8 cellular contexts compared by ENCODE assay signal in the genomic region with DNA sequence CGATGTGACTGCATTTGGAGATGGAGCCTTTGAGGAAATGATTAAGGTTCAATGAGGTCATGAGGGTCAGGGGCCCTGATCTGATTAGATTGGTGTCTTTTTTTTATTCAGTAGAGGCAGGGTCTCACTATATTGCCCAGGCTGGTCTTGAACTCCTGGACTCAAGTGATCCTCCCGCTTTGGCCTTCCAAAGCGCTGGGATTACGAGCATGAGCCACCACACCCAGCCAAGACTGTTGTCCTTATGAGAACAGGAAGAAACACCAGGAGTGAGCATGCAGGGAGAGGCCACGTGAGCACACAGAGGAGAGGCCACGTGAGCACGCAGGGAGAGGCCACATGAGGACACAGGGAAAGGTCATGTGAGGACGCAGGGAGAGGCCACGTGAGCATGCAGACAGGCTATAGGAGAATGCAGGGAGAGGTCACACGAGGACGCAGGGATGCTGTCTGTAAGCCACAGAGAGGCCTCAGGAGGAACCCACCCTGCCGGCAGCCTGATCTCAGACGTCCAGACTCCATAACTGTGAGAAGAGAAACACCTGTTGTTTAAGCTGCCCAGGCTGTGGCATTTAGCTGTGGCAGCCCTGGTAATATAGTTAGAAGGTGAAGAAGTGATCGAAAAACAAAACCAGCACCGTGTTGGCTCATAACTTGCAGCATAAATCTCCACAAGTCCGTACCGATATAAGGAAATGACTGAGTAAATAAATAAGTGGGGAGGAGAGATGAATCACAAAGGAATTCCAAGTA. TPM values are rescaled to one million over a fixed set of nuclear protein-coding genes. Genes with fewer than 3 reads are reported as not detected.
DNase-seq lines count a peak whose midpoint lies in the region; ATAC-seq, FAIRE-seq and TF ChIP-seq lines count a peak whose summit lies in the region.

No MANE protein-coding gene starts in this region.

- H3K9me1 ChIP-seq in K562 (ENCODE audit: control insufficient read depth, insufficient read depth, low read length) = no peaks in the 10 kb centered on the region

- CTCF ChIA-PET in K562 (lab: Yijun Ruan, JAX; ENCODE audit: low intra/inter-chr PET ratio) = interaction anchor here (0.5 kb wide), 1 partner anchor 251 kb away, joined by 3 read pairs; a partner anchor contains a TSS

- H3K4me3 ChIP-seq in K562 = no peak overlapping the region

- no peak overlapping the region for H3K4me3 Mint-ChIP-seq in CD14-positive monocyte

- no peaks in the 10 kb centered on the region for H3K36me3 Mint-ChIP-seq in CD14-positive monocyte

- TF ChIP-seq RAD21 in K562 (CRISPR knock-in tag; conservative IDR thresholded peaks at IDR 0.05 in 1 of 2, IDR thresholded peaks at IDR 0.05 in 1 of 2) = peak in 1 of 2 experiments; percentile 22; a peak in 1 of 4 replicates

- H3K4me1 ChIP-seq in K562 (replicated peaks in 1 of 2; ENCODE audit: control insufficient read depth in 2 of 2, insufficient read depth in 2 of 2, low read length in 2 of 2) = peaks cover 49 to 73% of the 10 kb centered on the region in 2 experiments

- no peaks in the 10 kb centered on the region for H3K36me3 ChIP-seq in K562 (ENCODE audit: control insufficient read depth, insufficient read depth, low read length)

- no peak for TF ChIP-seq CTCF in CD14-positive monocyte (IDR thresholded peaks at IDR 0.05)
- no peak for TF ChIP-seq CTCF in K562 (IDR thresholded peaks at IDR 0.05 in 2 of 3, conservative IDR thresholded peaks at IDR 0.05 in 1 of 3; ENCODE audit: insufficient read depth in 2 of 3, low read depth in 1 of 3, low read length in 3 of 3)

- no peaks in the 10 kb centered on the region for H3K9me3 ChIP-seq in K562 (replicated peaks; ENCODE audit: control insufficient read depth, insufficient read depth, low read depth, low read length)

- H3K9me3 Mint-ChIP-seq in CD14-positive monocyte = peaks cover 0 to 9% (median 0%) of the 10 kb centered on the region in 7 donors

- H3K9ac ChIP-seq in K562 (ENCODE audit: insufficient read depth in 1 of 2, low read depth in 2 of 2, low read length in 2 of 2) = peak overlapping the region; percentile 27 to 84; a peak in 3 of 4 replicates

- TF ChIP-seq POLR2A in K562 (conservative IDR thresholded peaks at IDR 0.05) = peak; percentile 74

- DNase-seq in CD14-positive monocyte (ENCODE audit: low spot score) (peak; percentile 83), MV-4-11 (lab: John Stamatoyannopoulos, UW) (peak; percentile 71), K562 (ENCODE audit: extremely low read depth in 1 of 4, low spot score in 3 of 4) (peak; percentile 66 to 91 (median 73)), mucosa of gallbladder (ENCODE audit: low spot score) (peak; percentile 90)
- no peak for DNase-seq in activated CD8-positive, alpha-beta memory T cell treated with anti-CD3 and anti-CD28 coated beads for 24 hours
- no peak for DNase-seq in stimulated activated naive CD8-positive, alpha-beta T cell treated with anti-CD3 and anti-CD28 coated beads, Interleukin-15, Interleukin-2, amounts not matched to agents 100 U/mL and 50 U/mL, for 24 hours

- H3K79me2 ChIP-seq in K562 (ENCODE audit: control insufficient read depth, insufficient read depth, low read length) = peaks cover 14% of the 10 kb centered on the region

- BruUV-seq in K562 (replicated peaks; lab: Mats Ljungman, UMichigan) = no TSS peak

- H3K27ac Mint-ChIP-seq in CD14-positive monocyte = peak overlapping the region; percentile 33 to 92 (median 74)

- H2AFZ ChIP-seq in K562 (ENCODE audit: low read depth, low read length) = peak overlapping the region; percentile 67

- H3K4me2 ChIP-seq in K562 (ENCODE audit: insufficient read depth, low read length) = peak overlapping the region; percentile 64; the same call in 1 of the 2 replicates

- peak; percentile 88 for TF ChIP-seq EP300 in K562 (IDR thresholded peaks at IDR 0.05; ENCODE audit: low read length)

- H3K27me3 ChIP-seq in K562 (ENCODE audit: control insufficient read depth in 2 of 2, insufficient read depth in 2 of 2, low read length in 2 of 2) = no peaks in the 10 kb centered on the region

- H4K20me1 ChIP-seq in K562 (replicated peaks; ENCODE audit: control insufficient read depth, insufficient read depth, low read length) = no peaks in the 10 kb centered on the region

- in situ Hi-C loops in K562 (cut with MboI) = no loop called here

- ATAC-seq in K562 (peak; percentile 57), HG02642 (IDR thresholded peaks at IDR 0.05; ENCODE audit: poor library complexity, unreplicated experiment) (no peak), GM21529 (IDR thresholded peaks at IDR 0.05; ENCODE audit: unreplicated experiment) (no peak)
- no peak for ATAC-seq in stimulated activated naive CD8-positive, alpha-beta T cell treated with anti-CD3 and anti-CD28 coated beads, Interleukin-15, Interleukin-2, amounts not matched to agents 100 U/mL and 50 U/mL, for 24 hours

- intact Hi-C loops in CD14-positive monocyte (cut with micrococcal nuclease) = no loop called here
- intact Hi-C loops in K562 (cut with micrococcal nuclease) = no loop called here

- H3K27ac ChIP-seq in K562 (ENCODE audit: extremely low read depth, low read depth, low read length) = peak overlapping the region; percentile 61

- FAIRE-seq in K562 (lab: Jason Lieb, UNC) = peak; percentile 93

- peaks cover 0 to 5% (median 2%) of the 10 kb centered on the region in 3 donors for H3K27me3 Mint-ChIP-seq in CD14-positive monocyte (ENCODE audit: low read depth in 3 of 3)

- H3K4me1 Mint-ChIP-seq in CD14-positive monocyte = peaks cover 30% of the 10 kb centered on the region

- WGBS in K562 (ENCODE audit: insufficient coverage, low coverage, missing lambda C conversion rate) = 6% methylated on average over 17 of the region's 17 CpGs

- POLR2A ChIA-PET in K562 (lab: Yijun Ruan, JAX) = interaction anchor here (1.0 kb wide), 1 partner anchor 15 kb away, joined by 4 read pairs; a partner anchor contains a TSS

RNA-seq across cellular contexts. Expression of a gene that starts 14.5 kb away (rescaled TPM):
- polyA plus RNA-seq in CD14-positive monocyte (10 to 100 TPM; 47.0 to 60.9 TPM), K562 (2011; rRNA removed) (82.8 and 96.8 TPM in 2 replicates), K562 (2014; fragmentation: Illumina TruSeq; extraction: Trizol) (123 and 133 TPM in 2 replicates), K562 (2014; fragmentation: Nextera tagmentation; extraction: Ambion mirVana) (1 to 10 TPM; 6.5 to 7.4 TPM), K562 (2014; rRNA removed) (81.0 and 90.3 TPM in 2 replicates)
- total RNA-seq in K562 (2011; cell fraction: chromatin; rRNA removed; ENCODE audit: low replicate concordance) = 268 and 441 TPM in 2 replicates
- total RNA-seq in K562 (2011; cell fraction: nucleolus; rRNA removed) = 196 and 213 TPM in 2 replicates
- total RNA-seq in K562 (2011; cell fraction: nucleoplasm; rRNA removed) = 179 and 187 TPM in 2 replicates
- total RNA-seq in K562 (2014; rRNA removed) (26.1 and 39.0 TPM in 2 replicates), K562 (2014; rRNA removed; fragmentation: Illumina TruSeq; extraction: Trizol) (35.9 and 41.3 TPM in 2 replicates), K562 (2015; rRNA removed; fragmentation: Illumina TruSeq; extraction: Trizol) (35.7 and 36.6 TPM in 2 replicates), K562 (2021) (95.3 and 114 TPM in 2 replicates), mucosa of gallbladder (161 TPM)
- polyA plus RNA-seq in K562 (2011; cell fraction: cytosol; rRNA removed) = 51.5 and 60.4 TPM in 2 replicates
- 306 and 488 TPM in 2 replicates for polyA plus RNA-seq in K562 (2011; cell fraction: nucleus; rRNA removed)
- polyA plus RNA-seq in K562 (2012) = 102 and 106 TPM in 2 replicates
- polyA minus RNA-seq in K562 (2011; rRNA and poly(A)+ RNA removed) = 56.2 and 74.7 TPM in 2 replicates
- 45.7 and 51.3 TPM in 2 replicates for polyA minus RNA-seq in K562 (2011; cell fraction: cytosol; rRNA and poly(A)+ RNA removed)
- polyA minus RNA-seq in K562 (2011; cell fraction: nucleus; rRNA and poly(A)+ RNA removed) = 71.1 and 74.9 TPM in 2 replicates

RNA-seq across cellular contexts. Expression of a gene that starts 29.4 kb away (rescaled TPM):
- polyA plus RNA-seq in CD14-positive monocyte (under 1 TPM; 0.38 to 0.42 TPM), K562 (2011; rRNA removed) (0.21 and 0.85 TPM in 2 replicates), K562 (2014; fragmentation: Illumina TruSeq; extraction: Trizol) (not detected in 2 replicates), K562 (2014; fragmentation: Nextera tagmentation; extraction: Ambion mirVana) (not detected), K562 (2014; rRNA removed) (not detected in 2 replicates)
- total RNA-seq in K562 (2011; cell fraction: chromatin; rRNA removed; ENCODE audit: low replicate concordance) = 0.44 TPM in 1 of 2 replicates, not detected in the other
- total RNA-seq in K562 (2011; cell fraction: nucleolus; rRNA removed) = 0.66 and 0.83 TPM in 2 replicates
- total RNA-seq in K562 (2011; cell fraction: nucleoplasm; rRNA removed) = 0.69 TPM in 1 of 2 replicates, not detected in the other
- total RNA-seq in K562 (2014; rRNA removed) (not detected in 2 replicates), K562 (2014; rRNA removed; fragmentation: Illumina TruSeq; extraction: Trizol) (not detected in 2 replicates), K562 (2015; rRNA removed; fragmentation: Illumina TruSeq; extraction: Trizol) (not detected in 2 replicates), K562 (2021) (0.18 and 0.35 TPM in 2 replicates), mucosa of gallbladder (12.0 TPM)
- 0.34 and 1.3 TPM in 2 replicates for polyA plus RNA-seq in K562 (2011; cell fraction: cytosol; rRNA removed)
- 0.88 and 1.2 TPM in 2 replicates for polyA plus RNA-seq in K562 (2011; cell fraction: nucleus; rRNA removed)
- polyA plus RNA-seq in K562 (2012) = 0.16 and 0.19 TPM in 2 replicates
- polyA minus RNA-seq in K562 (2011; rRNA and poly(A)+ RNA removed) = not detected in 2 replicates
- polyA minus RNA-seq in K562 (2011; cell fraction: cytosol; rRNA and poly(A)+ RNA removed) = 1.0 TPM in 1 of 2 replicates, not detected in the other
- 0.27 TPM in 1 of 2 replicates, not detected in the other for polyA minus RNA-seq in K562 (2011; cell fraction: nucleus; rRNA and poly(A)+ RNA removed)

RNA-seq across cellular contexts. Expression of a gene that starts 45.5 kb away (rescaled TPM):
- polyA plus RNA-seq in CD14-positive monocyte = 100 to 1,000 TPM; 136 to 209 TPM
- 0.86 TPM in 1 of 2 replicates, not detected in the other for total RNA-seq in K562 (2011; cell fraction: chromatin; rRNA removed; ENCODE audit: low replicate concordance)
- total RNA-seq in K562 (2011; cell fraction: nucleolus; rRNA removed) = 0.53 and 0.83 TPM in 2 replicates
- total RNA-seq in K562 (2011; cell fraction: nucleoplasm; rRNA removed) = 0.99 TPM in 1 of 2 replicates, not detected in the other
- total RNA-seq in K562 (2014; rRNA removed) = 0.18 TPM in 1 of 2 replicates, not detected in the other
- total RNA-seq in K562 (2014; rRNA removed; fragmentation: Illumina TruSeq; extraction: Trizol) = not detected in 2 replicates
- not detected in 2 replicates for total RNA-seq in K562 (2015; rRNA removed; fragmentation: Illumina TruSeq; extraction: Trizol)
- total RNA-seq in K562 (2021) = 0.11 TPM in 1 of 2 replicates, not detected in the other
- 0.19 and 0.46 TPM in 2 replicates for polyA plus RNA-seq in K562 (2011; rRNA removed)
- 0.35 and 1.1 TPM in 2 replicates for polyA plus RNA-seq in K562 (2011; cell fraction: cytosol; rRNA removed)
- polyA plus RNA-seq in K562 (2011; cell fraction: nucleus; rRNA removed) = 0.31 and 0.47 TPM in 2 replicates
- polyA plus RNA-seq in K562 (2012) = 0.36 and 0.57 TPM in 2 replicates
- polyA plus RNA-seq in K562 (2014; fragmentation: Illumina TruSeq; extraction: Trizol) = 0.15 TPM in 1 of 2 replicates, not detected in the other
- not detected for polyA plus RNA-seq in K562 (2014; fragmentation: Nextera tagmentation; extraction: Ambion mirVana)
- polyA plus RNA-seq in K562 (2014; rRNA removed) = not detected in 2 replicates
- polyA minus RNA-seq in K562 (2011; rRNA and poly(A)+ RNA removed) = 0.18 and 0.33 TPM in 2 replicates
- not detected in 2 replicates for polyA minus RNA-seq in K562 (2011; cell fraction: cytosol; rRNA and poly(A)+ RNA removed)
- polyA minus RNA-seq in K562 (2011; cell fraction: nucleus; rRNA and poly(A)+ RNA removed) = 0.94 TPM in 1 of 2 replicates, not detected in the other
- 8.5 TPM for total RNA-seq in mucosa of gallbladder

RNA-seq across cellular contexts. Expression of a gene that starts 59.2 kb away (rescaled TPM):
- polyA plus RNA-seq in CD14-positive monocyte = 10 to 100 TPM; 26.3 to 35.3 TPM
- 2.9 and 6.6 TPM in 2 replicates for total RNA-seq in K562 (2011; cell fraction: chromatin; rRNA removed; ENCODE audit: low replicate concordance)
- 10.0 and 10.5 TPM in 2 replicates for total RNA-seq in K562 (2011; cell fraction: nucleolus; rRNA removed)
- total RNA-seq in K562 (2011; cell fraction: nucleoplasm; rRNA removed) = 4.4 and 5.7 TPM in 2 replicates
- total RNA-seq in K562 (2014; rRNA removed) = 1.8 and 2.5 TPM in 2 replicates
- total RNA-seq in K562 (2014; rRNA removed; fragmentation: Illumina TruSeq; extraction: Trizol) = 0.11 and 0.13 TPM in 2 replicates
- 1.0 and 1.2 TPM in 2 replicates for total RNA-seq in K562 (2015; rRNA removed; fragmentation: Illumina TruSeq; extraction: Trizol)
- total RNA-seq in K562 (2021) = 2.9 and 5.4 TPM in 2 replicates
- polyA plus RNA-seq in K562 (2011; rRNA removed) = 3.7 and 8.3 TPM in 2 replicates
- 9.7 and 12.8 TPM in 2 replicates for polyA plus RNA-seq in K562 (2011; cell fraction: cytosol; rRNA removed)
- polyA plus RNA-seq in K562 (2011; cell fraction: nucleus; rRNA removed) = 9.1 and 10.2 TPM in 2 replicates
- 4.9 and 9.3 TPM in 2 replicates for polyA plus RNA-seq in K562 (2012)
- 0.58 and 0.78 TPM in 2 replicates for polyA plus RNA-seq in K562 (2014; fragmentation: Illumina TruSeq; extraction: Trizol)
- not detected for polyA plus RNA-seq in K562 (2014; fragmentation: Nextera tagmentation; extraction: Ambion mirVana)
- polyA plus RNA-seq in K562 (2014; rRNA removed) = 0.81 and 1.9 TPM in 2 replicates
- 2.9 and 3.7 TPM in 2 replicates for polyA minus RNA-seq in K562 (2011; rRNA and poly(A)+ RNA removed)
- 7.0 and 15.5 TPM in 2 replicates for polyA minus RNA-seq in K562 (2011; cell fraction: cytosol; rRNA and poly(A)+ RNA removed)
- 4.8 and 6.9 TPM in 2 replicates for polyA minus RNA-seq in K562 (2011; cell fraction: nucleus; rRNA and poly(A)+ RNA removed)
- total RNA-seq in mucosa of gallbladder = 95.7 TPM

Comparison
In these comparisons a context has a peak if more than half of its experiments do, and no peak if none do; other contexts are left out.
1. DNase-seq: peak in CD14-positive monocyte (single experiment), MV-4-11 (single experiment), K562 (4 of 4) and mucosa of gallbladder (single experiment); none in activated CD8-positive, alpha-beta memory T cell treated with anti-CD3 and anti-CD28 coated beads for 24 hours (single experiment) and stimulated activated naive CD8-positive, alpha-beta T cell treated with anti-CD3 and anti-CD28 coated beads, Interleukin-15, Interleukin-2, amounts not matched to agents 100 U/mL and 50 U/mL, for 24 hours (single experiment).